16 cellular contexts compared by ENCODE assay signal in genomic region chr1:93395195-93395594, GRCh38.
"Had no signal": no experiment of that assay in that cellular context is flagged by ENCODE, and none has a peak within 500 bp of the region (broad histone marks: within the 10 kb centered on the region; RNA-seq: fewer than 3 reads in every experiment).

No MANE protein-coding gene starts in this region.

- H3K9me3 ChIP-seq: ovary had no signal

- H3K4me2 ChIP-seq: hepatocyte had no signal

- H3K79me2 ChIP-seq: hepatocyte had no signal

- H2AFZ ChIP-seq: hepatocyte had no signal

- H3K27me3 ChIP-seq: hepatocyte, ovary had no signal

- H3K27ac ChIP-seq: hepatocyte, ovary had no signal

- H3K36me3 ChIP-seq: ovary had no signal

- FAIRE-seq: endothelial cell of umbilical vein had no signal

- H3K4me3 ChIP-seq: hepatocyte, ovary had no signal

- ATAC-seq: activated CD8-positive, alpha-beta T cell treated with anti-CD3 and anti-CD28 coated beads, Interleukin-2, amount 10 ng/mL, durations not matched to agents 7 days and 5 days; activated naive CD4-positive, alpha-beta T cell treated with anti-CD3 and anti-CD28 coated beads, Interleukin-2, amount 50 U/mL, for 72 hours; sciatic nerve had no signal

- DNase-seq: activated B cell treated with CpG ODN at 0.5 μM for 24 hours; activated CD4-positive, alpha-beta T cell treated with anti-CD3 and anti-CD28 coated beads, Interleukin-2, amount 10 ng/mL, durations not matched to agents 24 days and 14 days; activated CD8-positive, alpha-beta memory T cell treated with anti-CD3 and anti-CD28 coated beads, Interleukin-2, amount 50 U/mL, for 4 hours; activated CD8-positive, alpha-beta T cell treated with anti-CD3 and anti-CD28 coated beads, Interleukin-2, amount 10 ng/mL, durations not matched to agents 7 days and 5 days; activated effector memory CD4-positive, alpha-beta T cell treated with anti-CD3 and anti-CD28 coated beads, Interleukin-2, amount 50 U/mL, for 16 hours; activated T-cell treated with anti-CD3 and anti-CD28 coated beads, Interleukin-2, amount 50 U/mL, for 48 hours; amygdala; effector CD8-positive, alpha-beta T cell; kidney glomerular epithelial cell; ovary; stimulated activated CD4-positive, alpha-beta T cell treated with anti-CD3 and anti-CD28 coated beads, Interleukin-1b, Interleukin-23, amount 100 ng/mL, for 48 hours; SW 1271 had no signal
